ENCODE assay signal across 1 cellular context in the genomic region with DNA sequence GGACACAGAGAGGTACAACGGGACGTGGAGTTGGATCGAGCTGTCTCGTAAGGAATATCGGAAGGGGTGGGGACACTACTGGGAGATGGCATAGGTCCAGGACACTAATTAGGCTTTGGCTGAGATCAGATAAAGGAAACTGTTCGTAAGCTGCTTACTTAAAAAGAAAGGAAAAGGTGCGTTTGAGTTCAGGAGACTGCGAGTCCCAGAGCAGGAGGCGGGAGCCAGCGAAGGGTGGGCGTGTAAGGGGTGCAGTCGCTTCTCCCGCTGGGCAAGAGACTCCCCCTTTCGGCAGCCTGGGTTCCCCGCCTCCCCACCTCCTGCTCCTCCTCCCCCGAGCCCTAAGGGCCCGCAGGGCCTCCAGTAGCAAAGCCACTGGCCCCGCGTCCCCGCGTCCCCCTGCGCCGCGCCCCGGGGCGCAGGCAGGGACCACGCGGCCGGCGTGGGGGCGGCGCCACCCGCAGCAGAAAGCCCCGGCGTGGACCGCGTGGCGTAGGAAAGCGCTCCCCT.
A peak's percentile ranks its signal among the peaks of the same experiment; 100 is the strongest.
TF ChIP-seq lines count a peak whose summit lies in the region.

No MANE protein-coding gene starts in this region.

TF ChIP-seq in HEK293, 187 proteins besides CTCF, POLR2A, EP300 and RAD21 (continued from another document and continues in another):
- TF ChIP-seq ZXDB (tag by site-specific recombination; IDR thresholded peaks at IDR 0.05) (0 out of 2 replicates have a peak, but pooled peaks have one; percentile 14), ZNF792 (tag by site-specific recombination; IDR thresholded peaks at IDR 0.05) (no peak), KLF9 (tag by site-specific recombination; IDR thresholded peaks at IDR 0.05; ENCODE audit: low read depth) (peak; percentile 65), SALL2 (tag by site-specific recombination; IDR thresholded peaks at IDR 0.05; ENCODE audit: borderline replicate concordance) (no peak), ZNF394 (tag by site-specific recombination; IDR thresholded peaks at IDR 0.05; ENCODE audit: borderline replicate concordance) (0 out of 2 replicates have a peak, but pooled peaks have one; percentile 38), ZNF341 (tag by site-specific recombination; IDR thresholded peaks at IDR 0.05; ENCODE audit: low read depth) (peak; percentile 13; the same call in 1 of the 2 replicates), GLI4 (tag by site-specific recombination; IDR thresholded peaks at IDR 0.05) (no peak), ZNF830 (tag by site-specific recombination; IDR thresholded peaks at IDR 0.05; ENCODE audit: low read depth) (no peak), ZNF626 (tag by site-specific recombination; IDR thresholded peaks at IDR 0.05) (no peak), ZNF10 (tag by site-specific recombination; IDR thresholded peaks at IDR 0.05) (no peak), ZFP41 (tag by site-specific recombination; IDR thresholded peaks at IDR 0.05; ENCODE audit: borderline replicate concordance) (no peak), SP7 (tag by site-specific recombination; IDR thresholded peaks at IDR 0.05) (0 out of 2 replicates have a peak, but pooled peaks have one; percentile 24), ZNF558 (tag by site-specific recombination; IDR thresholded peaks at IDR 0.05) (no peak; the same call in 1 of the 2 replicates), KLF16 (tag by site-specific recombination; IDR thresholded peaks at IDR 0.05) (no peak), SP2 (tag by site-specific recombination; IDR thresholded peaks at IDR 0.05) (peak; percentile 60), ZNF791 (tag by site-specific recombination; IDR thresholded peaks at IDR 0.05) (no peak), ZNF548 (tag by site-specific recombination; IDR thresholded peaks at IDR 0.05) (no peak), MEIS1 (CRISPR knock-in tag; IDR thresholded peaks at IDR 0.05; ENCODE audit: borderline replicate concordance) (no peak), FEZF1 (tag by site-specific recombination; IDR thresholded peaks at IDR 0.05) (no peak), KLF8 (tag by site-specific recombination; IDR thresholded peaks at IDR 0.05) (0 out of 2 replicates have a peak, but pooled peaks have one; percentile 42), ZNF473 (tag by site-specific recombination; IDR thresholded peaks at IDR 0.05) (no peak), ZNF157 (tag by site-specific recombination; IDR thresholded peaks at IDR 0.05) (no peak), KLF7 (tag by site-specific recombination; IDR thresholded peaks at IDR 0.05; ENCODE audit: borderline replicate concordance) (no peak; the same call in 1 of the 2 replicates), SETDB1 (IDR thresholded peaks at IDR 0.05; ENCODE audit: insufficient read length, low read length) (no peak), ZNF132 (tag by site-specific recombination; IDR thresholded peaks at IDR 0.05; ENCODE audit: borderline replicate concordance) (no peak), ZNF544 (tag by site-specific recombination; IDR thresholded peaks at IDR 0.05) (no peak), ZNF660 (tag by site-specific recombination; IDR thresholded peaks at IDR 0.05) (no peak), ZNF404 (tag by site-specific recombination; IDR thresholded peaks at IDR 0.05) (no peak), ZNF140 (tag by site-specific recombination; IDR thresholded peaks at IDR 0.05) (no peak)
- TF ChIP-seq, protein P1, sequence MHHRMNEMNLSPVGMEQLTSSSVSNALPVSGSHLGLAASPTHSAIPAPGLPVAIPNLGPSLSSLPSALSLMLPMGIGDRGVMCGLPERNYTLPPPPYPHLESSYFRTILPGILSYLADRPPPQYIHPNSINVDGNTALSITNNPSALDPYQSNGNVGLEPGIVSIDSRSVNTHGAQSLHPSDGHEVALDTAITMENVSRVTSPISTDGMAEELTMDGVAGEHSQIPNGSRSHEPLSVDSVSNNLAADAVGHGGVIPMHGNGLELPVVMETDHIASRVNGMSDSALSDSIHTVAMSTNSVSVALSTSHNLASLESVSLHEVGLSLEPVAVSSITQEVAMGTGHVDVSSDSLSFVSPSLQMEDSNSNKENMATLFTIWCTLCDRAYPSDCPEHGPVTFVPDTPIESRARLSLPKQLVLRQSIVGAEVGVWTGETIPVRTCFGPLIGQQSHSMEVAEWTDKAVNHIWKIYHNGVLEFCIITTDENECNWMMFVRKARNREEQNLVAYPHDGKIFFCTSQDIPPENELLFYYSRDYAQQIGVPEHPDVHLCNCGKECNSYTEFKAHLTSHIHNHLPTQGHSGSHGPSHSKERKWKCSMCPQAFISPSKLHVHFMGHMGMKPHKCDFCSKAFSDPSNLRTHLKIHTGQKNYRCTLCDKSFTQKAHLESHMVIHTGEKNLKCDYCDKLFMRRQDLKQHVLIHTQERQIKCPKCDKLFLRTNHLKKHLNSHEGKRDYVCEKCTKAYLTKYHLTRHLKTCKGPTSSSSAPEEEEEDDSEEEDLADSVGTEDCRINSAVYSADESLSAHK (tag by site-specific recombination; IDR thresholded peaks at IDR 0.05): no peak
- TF ChIP-seq, protein P2, sequence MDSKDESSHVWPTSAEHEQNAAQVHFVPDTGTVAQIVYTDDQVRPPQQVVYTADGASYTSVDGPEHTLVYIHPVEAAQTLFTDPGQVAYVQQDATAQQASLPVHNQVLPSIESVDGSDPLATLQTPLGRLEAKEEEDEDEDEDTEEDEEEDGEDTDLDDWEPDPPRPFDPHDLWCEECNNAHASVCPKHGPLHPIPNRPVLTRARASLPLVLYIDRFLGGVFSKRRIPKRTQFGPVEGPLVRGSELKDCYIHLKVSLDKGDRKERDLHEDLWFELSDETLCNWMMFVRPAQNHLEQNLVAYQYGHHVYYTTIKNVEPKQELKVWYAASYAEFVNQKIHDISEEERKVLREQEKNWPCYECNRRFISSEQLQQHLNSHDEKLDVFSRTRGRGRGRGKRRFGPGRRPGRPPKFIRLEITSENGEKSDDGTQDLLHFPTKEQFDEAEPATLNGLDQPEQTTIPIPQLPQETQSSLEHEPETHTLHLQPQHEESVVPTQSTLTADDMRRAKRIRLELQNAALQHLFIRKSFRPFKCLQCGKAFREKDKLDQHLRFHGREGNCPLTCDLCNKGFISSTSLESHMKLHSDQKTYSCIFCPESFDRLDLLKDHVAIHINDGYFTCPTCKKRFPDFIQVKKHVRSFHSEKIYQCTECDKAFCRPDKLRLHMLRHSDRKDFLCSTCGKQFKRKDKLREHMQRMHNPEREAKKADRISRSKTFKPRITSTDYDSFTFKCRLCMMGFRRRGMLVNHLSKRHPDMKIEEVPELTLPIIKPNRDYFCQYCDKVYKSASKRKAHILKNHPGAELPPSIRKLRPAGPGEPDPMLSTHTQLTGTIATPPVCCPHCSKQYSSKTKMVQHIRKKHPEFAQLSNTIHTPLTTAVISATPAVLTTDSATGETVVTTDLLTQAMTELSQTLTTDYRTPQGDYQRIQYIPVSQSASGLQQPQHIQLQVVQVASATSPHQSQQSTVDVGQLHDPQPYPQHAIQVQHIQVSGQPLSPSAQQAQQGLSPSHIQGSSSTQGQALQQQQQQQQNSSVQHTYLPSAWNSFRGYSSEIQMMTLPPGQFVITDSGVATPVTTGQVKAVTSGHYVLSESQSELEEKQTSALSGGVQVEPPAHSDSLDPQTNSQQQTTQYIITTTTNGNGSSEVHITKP (tag by site-specific recombination; IDR thresholded peaks at IDR 0.05): peak; percentile 33; the same call in 1 of the 2 replicates
- TF ChIP-seq, protein P3, sequence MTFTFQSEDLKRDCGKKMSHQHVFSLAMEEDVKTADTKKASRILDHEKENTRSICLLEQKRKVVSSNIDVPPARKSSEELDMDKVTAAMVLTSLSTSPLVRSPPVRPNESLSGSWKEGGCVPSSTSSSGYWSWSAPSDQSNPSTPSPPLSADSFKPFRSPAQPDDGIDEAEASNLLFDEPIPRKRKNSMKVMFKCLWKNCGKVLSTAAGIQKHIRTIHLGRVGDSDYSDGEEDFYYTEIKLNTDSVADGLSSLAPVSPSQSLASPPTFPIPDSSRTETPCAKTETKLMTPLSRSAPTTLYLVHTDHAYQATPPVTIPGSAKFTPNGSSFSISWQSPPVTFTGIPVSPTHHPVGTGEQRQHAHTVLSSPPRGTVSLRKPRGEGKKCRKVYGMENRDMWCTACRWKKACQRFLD (tag by site-specific recombination; IDR thresholded peaks at IDR 0.05): no peak
- TF ChIP-seq, protein P4, sequence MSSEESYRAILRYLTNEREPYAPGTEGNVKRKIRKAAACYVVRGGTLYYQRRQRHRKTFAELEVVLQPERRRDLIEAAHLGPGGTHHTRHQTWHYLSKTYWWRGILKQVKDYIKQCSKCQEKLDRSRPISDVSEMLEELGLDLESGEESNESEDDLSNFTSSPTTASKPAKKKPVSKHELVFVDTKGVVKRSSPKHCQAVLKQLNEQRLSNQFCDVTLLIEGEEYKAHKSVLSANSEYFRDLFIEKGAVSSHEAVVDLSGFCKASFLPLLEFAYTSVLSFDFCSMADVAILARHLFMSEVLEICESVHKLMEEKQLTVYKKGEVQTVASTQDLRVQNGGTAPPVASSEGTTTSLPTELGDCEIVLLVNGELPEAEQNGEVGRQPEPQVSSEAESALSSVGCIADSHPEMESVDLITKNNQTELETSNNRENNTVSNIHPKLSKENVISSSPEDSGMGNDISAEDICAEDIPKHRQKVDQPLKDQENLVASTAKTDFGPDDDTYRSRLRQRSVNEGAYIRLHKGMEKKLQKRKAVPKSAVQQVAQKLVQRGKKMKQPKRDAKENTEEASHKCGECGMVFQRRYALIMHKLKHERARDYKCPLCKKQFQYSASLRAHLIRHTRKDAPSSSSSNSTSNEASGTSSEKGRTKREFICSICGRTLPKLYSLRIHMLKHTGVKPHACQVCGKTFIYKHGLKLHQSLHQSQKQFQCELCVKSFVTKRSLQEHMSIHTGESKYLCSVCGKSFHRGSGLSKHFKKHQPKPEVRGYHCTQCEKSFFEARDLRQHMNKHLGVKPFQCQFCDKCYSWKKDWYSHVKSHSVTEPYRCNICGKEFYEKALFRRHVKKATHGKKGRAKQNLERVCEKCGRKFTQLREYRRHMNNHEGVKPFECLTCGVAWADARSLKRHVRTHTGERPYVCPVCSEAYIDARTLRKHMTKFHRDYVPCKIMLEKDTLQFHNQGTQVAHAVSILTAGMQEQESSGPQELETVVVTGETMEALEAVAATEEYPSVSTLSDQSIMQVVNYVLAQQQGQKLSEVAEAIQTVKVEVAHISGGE (tag by site-specific recombination; conservative IDR thresholded peaks at IDR 0.05; ENCODE audit: low read depth): no peak
- TF ChIP-seq, protein P5, sequence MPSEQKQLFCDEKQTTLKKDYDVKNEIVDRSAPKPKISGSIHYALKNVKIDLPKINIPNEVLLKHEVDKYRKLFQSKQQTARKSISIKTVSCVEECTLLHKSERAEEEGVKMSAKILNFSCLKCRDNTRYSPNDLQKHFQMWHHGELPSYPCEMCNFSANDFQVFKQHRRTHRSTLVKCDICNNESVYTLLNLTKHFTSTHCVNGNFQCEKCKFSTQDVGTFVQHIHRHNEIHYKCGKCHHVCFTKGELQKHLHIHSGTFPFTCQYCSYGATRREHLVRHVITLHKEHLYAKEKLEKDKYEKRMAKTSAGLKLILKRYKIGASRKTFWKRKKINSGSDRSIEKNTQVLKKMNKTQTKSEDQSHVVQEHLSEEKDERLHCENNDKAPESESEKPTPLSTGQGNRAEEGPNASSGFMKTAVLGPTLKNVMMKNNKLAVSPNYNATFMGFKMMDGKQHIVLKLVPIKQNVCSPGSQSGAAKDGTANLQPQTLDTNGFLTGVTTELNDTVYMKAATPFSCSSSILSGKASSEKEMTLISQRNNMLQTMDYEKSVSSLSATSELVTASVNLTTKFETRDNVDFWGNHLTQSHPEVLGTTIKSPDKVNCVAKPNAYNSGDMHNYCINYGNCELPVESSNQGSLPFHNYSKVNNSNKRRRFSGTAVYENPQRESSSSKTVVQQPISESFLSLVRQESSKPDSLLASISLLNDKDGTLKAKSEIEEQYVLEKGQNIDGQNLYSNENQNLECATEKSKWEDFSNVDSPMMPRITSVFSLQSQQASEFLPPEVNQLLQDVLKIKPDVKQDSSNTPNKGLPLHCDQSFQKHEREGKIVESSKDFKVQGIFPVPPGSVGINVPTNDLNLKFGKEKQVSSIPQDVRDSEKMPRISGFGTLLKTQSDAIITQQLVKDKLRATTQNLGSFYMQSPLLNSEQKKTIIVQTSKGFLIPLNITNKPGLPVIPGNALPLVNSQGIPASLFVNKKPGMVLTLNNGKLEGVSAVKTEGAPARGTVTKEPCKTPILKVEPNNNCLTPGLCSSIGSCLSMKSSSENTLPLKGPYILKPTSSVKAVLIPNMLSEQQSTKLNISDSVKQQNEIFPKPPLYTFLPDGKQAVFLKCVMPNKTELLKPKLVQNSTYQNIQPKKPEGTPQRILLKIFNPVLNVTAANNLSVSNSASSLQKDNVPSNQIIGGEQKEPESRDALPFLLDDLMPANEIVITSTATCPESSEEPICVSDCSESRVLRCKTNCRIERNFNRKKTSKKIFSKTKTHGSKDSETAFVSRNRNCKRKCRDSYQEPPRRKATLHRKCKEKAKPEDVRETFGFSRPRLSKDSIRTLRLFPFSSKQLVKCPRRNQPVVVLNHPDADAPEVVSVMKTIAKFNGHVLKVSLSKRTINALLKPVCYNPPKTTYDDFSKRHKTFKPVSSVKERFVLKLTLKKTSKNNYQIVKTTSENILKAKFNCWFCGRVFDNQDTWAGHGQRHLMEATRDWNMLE (tag by site-specific recombination; conservative IDR thresholded peaks at IDR 0.05; ENCODE audit: low read depth): no peak
- TF ChIP-seq, protein P6, sequence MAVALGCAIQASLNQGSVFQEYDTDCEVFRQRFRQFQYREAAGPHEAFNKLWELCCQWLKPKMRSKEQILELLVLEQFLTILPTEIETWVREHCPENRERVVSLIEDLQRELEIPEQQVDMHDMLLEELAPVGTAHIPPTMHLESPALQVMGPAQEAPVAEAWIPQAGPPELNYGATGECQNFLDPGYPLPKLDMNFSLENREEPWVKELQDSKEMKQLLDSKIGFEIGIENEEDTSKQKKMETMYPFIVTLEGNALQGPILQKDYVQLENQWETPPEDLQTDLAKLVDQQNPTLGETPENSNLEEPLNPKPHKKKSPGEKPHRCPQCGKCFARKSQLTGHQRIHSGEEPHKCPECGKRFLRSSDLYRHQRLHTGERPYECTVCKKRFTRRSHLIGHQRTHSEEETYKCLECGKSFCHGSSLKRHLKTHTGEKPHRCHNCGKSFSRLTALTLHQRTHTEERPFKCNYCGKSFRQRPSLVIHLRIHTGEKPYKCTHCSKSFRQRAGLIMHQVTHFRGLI (tag by site-specific recombination; IDR thresholded peaks at IDR 0.05): no peak
- TF ChIP-seq, protein P7, sequence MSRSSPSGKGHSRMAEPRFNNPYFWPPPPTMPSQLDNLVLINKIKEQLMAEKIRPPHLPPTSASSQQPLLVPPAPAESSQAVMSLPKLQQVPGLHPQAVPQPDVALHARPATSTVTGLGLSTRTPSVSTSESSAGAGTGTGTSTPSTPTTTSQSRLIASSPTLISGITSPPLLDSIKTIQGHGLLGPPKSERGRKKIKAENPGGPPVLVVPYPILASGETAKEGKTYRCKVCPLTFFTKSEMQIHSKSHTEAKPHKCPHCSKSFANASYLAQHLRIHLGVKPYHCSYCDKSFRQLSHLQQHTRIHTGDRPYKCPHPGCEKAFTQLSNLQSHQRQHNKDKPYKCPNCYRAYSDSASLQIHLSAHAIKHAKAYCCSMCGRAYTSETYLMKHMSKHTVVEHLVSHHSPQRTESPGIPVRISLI (tag by site-specific recombination; IDR thresholded peaks at IDR 0.05): no peak
- TF ChIP-seq, protein P8, sequence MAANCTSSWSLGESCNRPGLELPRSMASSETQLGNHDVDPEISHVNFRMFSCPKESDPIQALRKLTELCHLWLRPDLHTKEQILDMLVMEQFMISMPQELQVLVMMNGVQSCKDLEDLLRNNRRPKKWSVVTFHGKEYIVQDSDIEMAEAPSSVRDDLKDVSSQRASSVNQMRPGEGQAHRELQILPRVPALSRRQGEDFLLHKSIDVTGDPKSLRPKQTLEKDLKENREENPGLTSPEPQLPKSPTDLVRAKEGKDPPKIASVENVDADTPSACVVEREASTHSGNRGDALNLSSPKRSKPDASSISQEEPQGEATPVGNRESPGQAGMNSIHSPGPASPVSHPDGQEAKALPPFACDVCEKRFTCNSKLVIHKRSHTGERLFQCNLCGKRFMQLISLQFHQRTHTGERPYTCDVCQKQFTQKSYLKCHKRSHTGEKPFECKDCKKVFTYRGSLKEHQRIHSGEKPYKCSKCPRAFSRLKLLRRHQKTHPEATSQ (tag by site-specific recombination; IDR thresholded peaks at IDR 0.05): no peak
